Comparison of ENCODE assay signal across 1 cellular context in the genomic region with DNA sequence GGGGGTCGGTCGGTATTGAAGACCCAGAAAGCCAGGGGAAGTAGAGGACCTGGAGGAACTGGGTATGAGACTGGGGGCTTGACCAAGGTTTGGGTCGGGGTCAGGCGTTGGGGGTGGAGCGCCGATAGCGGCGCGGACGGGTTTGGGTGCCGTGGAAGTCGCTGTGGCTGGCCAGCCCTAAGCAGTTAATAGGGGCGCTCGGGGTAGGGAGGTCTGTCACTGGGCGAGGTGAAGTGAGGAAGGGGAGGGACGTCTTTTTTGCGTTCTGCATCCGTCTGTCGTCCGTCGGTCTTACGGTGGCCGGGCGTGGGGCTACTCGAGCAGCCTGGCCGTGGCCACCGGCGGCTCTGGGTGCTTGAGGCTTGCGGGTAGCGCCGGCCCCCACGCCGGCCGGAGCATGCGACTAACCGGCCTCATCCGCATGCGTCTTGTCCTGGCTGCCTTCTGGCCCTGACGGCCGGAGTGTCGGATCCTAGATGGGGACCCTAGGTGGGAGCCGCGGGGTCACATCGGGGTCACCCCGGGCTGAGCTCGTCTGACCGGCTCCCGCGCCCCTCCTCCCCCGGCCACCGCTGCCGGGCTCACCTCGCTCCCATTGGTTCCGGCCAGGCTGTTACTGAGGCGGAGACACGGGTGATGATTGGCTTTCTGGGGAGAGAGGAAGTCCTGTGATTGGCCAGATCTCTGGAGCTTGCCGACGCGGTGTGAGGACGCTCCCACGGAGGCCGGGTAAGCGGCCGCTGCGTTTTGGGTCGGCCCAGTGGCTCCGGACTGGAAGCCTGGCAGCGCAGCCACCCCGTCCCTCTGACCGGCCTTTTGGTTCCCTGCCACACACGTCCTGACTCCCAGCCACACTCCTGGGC.
TF ChIP-seq lines count a peak whose summit lies in the region.

No MANE protein-coding gene starts in this region.

TF ChIP-seq in HepG2, 621 proteins besides CTCF, POLR2A, EP300 and RAD21 (continued from another document and continues in another):
- TF ChIP-seq, protein P1, sequence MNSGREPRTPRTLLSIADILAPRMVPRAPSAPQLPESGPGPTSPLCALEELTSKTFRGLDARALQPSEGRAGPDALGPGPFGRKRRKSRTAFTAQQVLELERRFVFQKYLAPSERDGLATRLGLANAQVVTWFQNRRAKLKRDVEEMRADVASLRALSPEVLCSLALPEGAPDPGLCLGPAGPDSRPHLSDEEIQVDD (CRISPR knock-in tag; IDR thresholded peaks at IDR 0.05; ENCODE audit: borderline replicate concordance), result no peak; the same call in 1 of the 2 replicates
- TF ChIP-seq ZNF343 (CRISPR knock-in tag; IDR thresholded peaks at IDR 0.05) (no peak), RFXAP (CRISPR knock-in tag; IDR thresholded peaks at IDR 0.05; ENCODE audit: borderline replicate concordance) (peak; percentile 99), ETV6 (CRISPR knock-in tag; conservative IDR thresholded peaks at IDR 0.05) (no peak), IKZF1 (IDR thresholded peaks at IDR 0.05) (no peak), REXO4 (CRISPR knock-in tag; IDR thresholded peaks at IDR 0.05; ENCODE audit: borderline replicate concordance) (no peak), DPF2 (CRISPR knock-in tag; IDR thresholded peaks at IDR 0.05; ENCODE audit: borderline replicate concordance, low read depth) (no peak), ZNF329 (CRISPR knock-in tag; IDR thresholded peaks at IDR 0.05; ENCODE audit: low read depth) (no peak), ZNF652 (CRISPR knock-in tag; IDR thresholded peaks at IDR 0.05; ENCODE audit: borderline replicate concordance, low read depth) (no peak), HIVEP1 (CRISPR knock-in tag; IDR thresholded peaks at IDR 0.05) (no peak), ATAD3A (CRISPR knock-in tag; IDR thresholded peaks at IDR 0.05) (no peak), ZNF225 (CRISPR knock-in tag; IDR thresholded peaks at IDR 0.05) (no peak), ELF1 (CRISPR knock-in tag; IDR thresholded peaks at IDR 0.05) (no peak; the same call in 1 of the 2 replicates), MAFK (conservative IDR thresholded peaks at IDR 0.05 in 1 of 2, IDR thresholded peaks at IDR 0.05 in 1 of 2; ENCODE audit: low read length in 2 of 2) (no peak), ZNF30 (CRISPR knock-in tag; IDR thresholded peaks at IDR 0.05) (no peak), ARNT (IDR thresholded peaks at IDR 0.05) (no peak), RXRA (CRISPR knock-in tag; IDR thresholded peaks at IDR 0.05) (peak; percentile 94), IRF2 (CRISPR knock-in tag; IDR thresholded peaks at IDR 0.05) (no peak), NR2F1 (CRISPR knock-in tag; IDR thresholded peaks at IDR 0.05) (peak; percentile 60 to 74), ZMYM2 (CRISPR knock-in tag; IDR thresholded peaks at IDR 0.05) (no peak), ZFP82 (CRISPR knock-in tag; IDR thresholded peaks at IDR 0.05; ENCODE audit: borderline replicate concordance) (peak; percentile 86), ZNF253 (CRISPR knock-in tag; IDR thresholded peaks at IDR 0.05; ENCODE audit: borderline replicate concordance) (no peak), ISL2 (CRISPR knock-in tag; IDR thresholded peaks at IDR 0.05) (no peak), ZNF12 (CRISPR knock-in tag; IDR thresholded peaks at IDR 0.05) (no peak), ZBTB7A (CRISPR knock-in tag; IDR thresholded peaks at IDR 0.05) (no peak), KDM4B (CRISPR knock-in tag; IDR thresholded peaks at IDR 0.05) (no peak), TBP (CRISPR knock-in tag; IDR thresholded peaks at IDR 0.05) (no peak), IRX3 (CRISPR knock-in tag; IDR thresholded peaks at IDR 0.05; ENCODE audit: borderline replicate concordance, low read depth) (0 out of 2 replicates have a peak, but pooled peaks have one; percentile 31), FOXA1 (IDR thresholded peaks at IDR 0.05) (no peak), FOXA1 (CRISPR knock-in tag; IDR thresholded peaks at IDR 0.05) (no peak), ZNF501 (CRISPR knock-in tag; IDR thresholded peaks at IDR 0.05) (no peak; the same call in 1 of the 2 replicates), MED8 (CRISPR knock-in tag; IDR thresholded peaks at IDR 0.05; ENCODE audit: insufficient replicate concordance) (no peak)
- TF ChIP-seq, protein P2, sequence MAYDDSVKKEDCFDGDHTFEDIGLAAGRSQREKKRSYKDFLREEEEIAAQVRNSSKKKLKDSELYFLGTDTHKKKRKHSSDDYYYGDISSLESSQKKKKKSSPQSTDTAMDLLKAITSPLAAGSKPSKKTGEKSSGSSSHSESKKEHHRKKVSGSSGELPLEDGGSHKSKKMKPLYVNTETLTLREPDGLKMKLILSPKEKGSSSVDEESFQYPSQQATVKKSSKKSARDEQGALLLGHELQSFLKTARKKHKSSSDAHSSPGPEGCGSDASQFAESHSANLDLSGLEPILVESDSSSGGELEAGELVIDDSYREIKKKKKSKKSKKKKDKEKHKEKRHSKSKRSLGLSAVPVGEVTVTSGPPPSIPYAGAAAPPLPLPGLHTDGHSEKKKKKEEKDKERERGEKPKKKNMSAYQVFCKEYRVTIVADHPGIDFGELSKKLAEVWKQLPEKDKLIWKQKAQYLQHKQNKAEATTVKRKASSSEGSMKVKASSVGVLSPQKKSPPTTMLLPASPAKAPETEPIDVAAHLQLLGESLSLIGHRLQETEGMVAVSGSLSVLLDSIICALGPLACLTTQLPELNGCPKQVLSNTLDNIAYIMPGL (CRISPR knock-in tag; IDR thresholded peaks at IDR 0.05; ENCODE audit: borderline replicate concordance in 1 of 2, low read depth in 1 of 2), result 0 out of 4 replicates have a peak, but pooled peaks of 1 of the 2 experiments have one; percentile 26
- TF ChIP-seq, protein P3, sequence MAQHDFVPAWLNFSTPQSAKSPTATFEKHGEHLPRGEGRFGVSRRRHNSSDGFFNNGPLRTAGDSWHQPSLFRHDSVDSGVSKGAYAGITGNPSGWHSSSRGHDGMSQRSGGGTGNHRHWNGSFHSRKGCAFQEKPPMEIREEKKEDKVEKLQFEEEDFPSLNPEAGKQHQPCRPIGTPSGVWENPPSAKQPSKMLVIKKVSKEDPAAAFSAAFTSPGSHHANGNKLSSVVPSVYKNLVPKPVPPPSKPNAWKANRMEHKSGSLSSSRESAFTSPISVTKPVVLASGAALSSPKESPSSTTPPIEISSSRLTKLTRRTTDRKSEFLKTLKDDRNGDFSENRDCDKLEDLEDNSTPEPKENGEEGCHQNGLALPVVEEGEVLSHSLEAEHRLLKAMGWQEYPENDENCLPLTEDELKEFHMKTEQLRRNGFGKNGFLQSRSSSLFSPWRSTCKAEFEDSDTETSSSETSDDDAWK (CRISPR knock-in tag; IDR thresholded peaks at IDR 0.05), result no peak
- TF ChIP-seq, protein P4, sequence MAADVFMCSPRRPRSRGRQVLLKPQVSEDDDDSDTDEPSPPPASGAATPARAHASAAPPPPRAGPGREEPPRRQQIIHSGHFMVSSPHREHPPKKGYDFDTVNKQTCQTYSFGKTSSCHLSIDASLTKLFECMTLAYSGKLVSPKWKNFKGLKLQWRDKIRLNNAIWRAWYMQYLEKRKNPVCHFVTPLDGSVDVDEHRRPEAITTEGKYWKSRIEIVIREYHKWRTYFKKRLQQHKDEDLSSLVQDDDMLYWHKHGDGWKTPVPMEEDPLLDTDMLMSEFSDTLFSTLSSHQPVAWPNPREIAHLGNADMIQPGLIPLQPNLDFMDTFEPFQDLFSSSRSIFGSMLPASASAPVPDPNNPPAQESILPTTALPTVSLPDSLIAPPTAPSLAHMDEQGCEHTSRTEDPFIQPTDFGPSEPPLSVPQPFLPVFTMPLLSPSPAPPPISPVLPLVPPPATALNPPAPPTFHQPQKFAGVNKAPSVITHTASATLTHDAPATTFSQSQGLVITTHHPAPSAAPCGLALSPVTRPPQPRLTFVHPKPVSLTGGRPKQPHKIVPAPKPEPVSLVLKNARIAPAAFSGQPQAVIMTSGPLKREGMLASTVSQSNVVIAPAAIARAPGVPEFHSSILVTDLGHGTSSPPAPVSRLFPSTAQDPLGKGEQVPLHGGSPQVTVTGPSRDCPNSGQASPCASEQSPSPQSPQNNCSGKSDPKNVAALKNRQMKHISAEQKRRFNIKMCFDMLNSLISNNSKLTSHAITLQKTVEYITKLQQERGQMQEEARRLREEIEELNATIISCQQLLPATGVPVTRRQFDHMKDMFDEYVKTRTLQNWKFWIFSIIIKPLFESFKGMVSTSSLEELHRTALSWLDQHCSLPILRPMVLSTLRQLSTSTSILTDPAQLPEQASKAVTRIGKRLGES (CRISPR knock-in tag; IDR thresholded peaks at IDR 0.05; ENCODE audit: borderline replicate concordance), result no peak
- TF ChIP-seq, protein P5, sequence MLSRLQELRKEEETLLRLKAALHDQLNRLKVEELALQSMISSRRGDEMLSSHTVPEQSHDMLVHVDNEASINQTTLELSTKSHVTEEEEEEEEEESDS (CRISPR knock-in tag; IDR thresholded peaks at IDR 0.05; ENCODE audit: borderline replicate concordance), result no peak
- TF ChIP-seq, protein P6, sequence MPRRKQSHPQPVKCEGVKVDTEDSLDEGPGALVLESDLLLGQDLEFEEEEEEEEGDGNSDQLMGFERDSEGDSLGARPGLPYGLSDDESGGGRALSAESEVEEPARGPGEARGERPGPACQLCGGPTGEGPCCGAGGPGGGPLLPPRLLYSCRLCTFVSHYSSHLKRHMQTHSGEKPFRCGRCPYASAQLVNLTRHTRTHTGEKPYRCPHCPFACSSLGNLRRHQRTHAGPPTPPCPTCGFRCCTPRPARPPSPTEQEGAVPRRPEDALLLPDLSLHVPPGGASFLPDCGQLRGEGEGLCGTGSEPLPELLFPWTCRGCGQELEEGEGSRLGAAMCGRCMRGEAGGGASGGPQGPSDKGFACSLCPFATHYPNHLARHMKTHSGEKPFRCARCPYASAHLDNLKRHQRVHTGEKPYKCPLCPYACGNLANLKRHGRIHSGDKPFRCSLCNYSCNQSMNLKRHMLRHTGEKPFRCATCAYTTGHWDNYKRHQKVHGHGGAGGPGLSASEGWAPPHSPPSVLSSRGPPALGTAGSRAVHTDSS (CRISPR knock-in tag; conservative IDR thresholded peaks at IDR 0.05), result no peak
- TF ChIP-seq, protein P7, sequence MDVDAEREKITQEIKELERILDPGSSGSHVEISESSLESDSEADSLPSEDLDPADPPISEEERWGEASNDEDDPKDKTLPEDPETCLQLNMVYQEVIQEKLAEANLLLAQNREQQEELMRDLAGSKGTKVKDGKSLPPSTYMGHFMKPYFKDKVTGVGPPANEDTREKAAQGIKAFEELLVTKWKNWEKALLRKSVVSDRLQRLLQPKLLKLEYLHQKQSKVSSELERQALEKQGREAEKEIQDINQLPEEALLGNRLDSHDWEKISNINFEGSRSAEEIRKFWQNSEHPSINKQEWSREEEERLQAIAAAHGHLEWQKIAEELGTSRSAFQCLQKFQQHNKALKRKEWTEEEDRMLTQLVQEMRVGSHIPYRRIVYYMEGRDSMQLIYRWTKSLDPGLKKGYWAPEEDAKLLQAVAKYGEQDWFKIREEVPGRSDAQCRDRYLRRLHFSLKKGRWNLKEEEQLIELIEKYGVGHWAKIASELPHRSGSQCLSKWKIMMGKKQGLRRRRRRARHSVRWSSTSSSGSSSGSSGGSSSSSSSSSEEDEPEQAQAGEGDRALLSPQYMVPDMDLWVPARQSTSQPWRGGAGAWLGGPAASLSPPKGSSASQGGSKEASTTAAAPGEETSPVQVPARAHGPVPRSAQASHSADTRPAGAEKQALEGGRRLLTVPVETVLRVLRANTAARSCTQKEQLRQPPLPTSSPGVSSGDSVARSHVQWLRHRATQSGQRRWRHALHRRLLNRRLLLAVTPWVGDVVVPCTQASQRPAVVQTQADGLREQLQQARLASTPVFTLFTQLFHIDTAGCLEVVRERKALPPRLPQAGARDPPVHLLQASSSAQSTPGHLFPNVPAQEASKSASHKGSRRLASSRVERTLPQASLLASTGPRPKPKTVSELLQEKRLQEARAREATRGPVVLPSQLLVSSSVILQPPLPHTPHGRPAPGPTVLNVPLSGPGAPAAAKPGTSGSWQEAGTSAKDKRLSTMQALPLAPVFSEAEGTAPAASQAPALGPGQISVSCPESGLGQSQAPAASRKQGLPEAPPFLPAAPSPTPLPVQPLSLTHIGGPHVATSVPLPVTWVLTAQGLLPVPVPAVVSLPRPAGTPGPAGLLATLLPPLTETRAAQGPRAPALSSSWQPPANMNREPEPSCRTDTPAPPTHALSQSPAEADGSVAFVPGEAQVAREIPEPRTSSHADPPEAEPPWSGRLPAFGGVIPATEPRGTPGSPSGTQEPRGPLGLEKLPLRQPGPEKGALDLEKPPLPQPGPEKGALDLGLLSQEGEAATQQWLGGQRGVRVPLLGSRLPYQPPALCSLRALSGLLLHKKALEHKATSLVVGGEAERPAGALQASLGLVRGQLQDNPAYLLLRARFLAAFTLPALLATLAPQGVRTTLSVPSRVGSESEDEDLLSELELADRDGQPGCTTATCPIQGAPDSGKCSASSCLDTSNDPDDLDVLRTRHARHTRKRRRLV (CRISPR knock-in tag; IDR thresholded peaks at IDR 0.05), result no peak
- TF ChIP-seq, protein P8, sequence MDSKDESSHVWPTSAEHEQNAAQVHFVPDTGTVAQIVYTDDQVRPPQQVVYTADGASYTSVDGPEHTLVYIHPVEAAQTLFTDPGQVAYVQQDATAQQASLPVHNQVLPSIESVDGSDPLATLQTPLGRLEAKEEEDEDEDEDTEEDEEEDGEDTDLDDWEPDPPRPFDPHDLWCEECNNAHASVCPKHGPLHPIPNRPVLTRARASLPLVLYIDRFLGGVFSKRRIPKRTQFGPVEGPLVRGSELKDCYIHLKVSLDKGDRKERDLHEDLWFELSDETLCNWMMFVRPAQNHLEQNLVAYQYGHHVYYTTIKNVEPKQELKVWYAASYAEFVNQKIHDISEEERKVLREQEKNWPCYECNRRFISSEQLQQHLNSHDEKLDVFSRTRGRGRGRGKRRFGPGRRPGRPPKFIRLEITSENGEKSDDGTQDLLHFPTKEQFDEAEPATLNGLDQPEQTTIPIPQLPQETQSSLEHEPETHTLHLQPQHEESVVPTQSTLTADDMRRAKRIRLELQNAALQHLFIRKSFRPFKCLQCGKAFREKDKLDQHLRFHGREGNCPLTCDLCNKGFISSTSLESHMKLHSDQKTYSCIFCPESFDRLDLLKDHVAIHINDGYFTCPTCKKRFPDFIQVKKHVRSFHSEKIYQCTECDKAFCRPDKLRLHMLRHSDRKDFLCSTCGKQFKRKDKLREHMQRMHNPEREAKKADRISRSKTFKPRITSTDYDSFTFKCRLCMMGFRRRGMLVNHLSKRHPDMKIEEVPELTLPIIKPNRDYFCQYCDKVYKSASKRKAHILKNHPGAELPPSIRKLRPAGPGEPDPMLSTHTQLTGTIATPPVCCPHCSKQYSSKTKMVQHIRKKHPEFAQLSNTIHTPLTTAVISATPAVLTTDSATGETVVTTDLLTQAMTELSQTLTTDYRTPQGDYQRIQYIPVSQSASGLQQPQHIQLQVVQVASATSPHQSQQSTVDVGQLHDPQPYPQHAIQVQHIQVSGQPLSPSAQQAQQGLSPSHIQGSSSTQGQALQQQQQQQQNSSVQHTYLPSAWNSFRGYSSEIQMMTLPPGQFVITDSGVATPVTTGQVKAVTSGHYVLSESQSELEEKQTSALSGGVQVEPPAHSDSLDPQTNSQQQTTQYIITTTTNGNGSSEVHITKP (CRISPR knock-in tag; IDR thresholded peaks at IDR 0.05; ENCODE audit: low read depth), result peak; percentile 80
- TF ChIP-seq, protein P9, sequence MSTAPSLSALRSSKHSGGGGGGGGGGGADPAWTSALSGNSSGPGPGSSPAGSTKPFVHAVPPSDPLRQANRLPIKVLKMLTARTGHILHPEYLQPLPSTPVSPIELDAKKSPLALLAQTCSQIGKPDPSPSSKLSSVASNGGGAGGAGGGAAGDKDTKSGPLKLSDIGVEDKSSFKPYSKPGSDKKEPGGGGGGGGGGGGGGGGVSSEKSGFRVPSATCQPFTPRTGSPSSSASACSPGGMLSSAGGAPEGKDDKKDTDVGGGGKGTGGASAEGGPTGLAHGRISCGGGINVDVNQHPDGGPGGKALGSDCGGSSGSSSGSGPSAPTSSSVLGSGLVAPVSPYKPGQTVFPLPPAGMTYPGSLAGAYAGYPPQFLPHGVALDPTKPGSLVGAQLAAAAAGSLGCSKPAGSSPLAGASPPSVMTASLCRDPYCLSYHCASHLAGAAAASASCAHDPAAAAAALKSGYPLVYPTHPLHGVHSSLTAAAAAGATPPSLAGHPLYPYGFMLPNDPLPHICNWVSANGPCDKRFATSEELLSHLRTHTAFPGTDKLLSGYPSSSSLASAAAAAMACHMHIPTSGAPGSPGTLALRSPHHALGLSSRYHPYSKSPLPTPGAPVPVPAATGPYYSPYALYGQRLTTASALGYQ (CRISPR knock-in tag; IDR thresholded peaks at IDR 0.05), result no peak
